In genomic region chr14:22492601-22493000, GRCh38 we compare ENCODE assay signal across 15 cellular contexts.
DNase-seq lines count a peak whose midpoint lies in the region; ATAC-seq and TF ChIP-seq lines count a peak whose summit lies in the region.
"Had no signal": no experiment of that assay in that cellular context is flagged by ENCODE, and none has a peak within 500 bp of the region (broad histone marks: within the 10 kb centered on the region; RNA-seq: fewer than 3 reads in every experiment).

No MANE protein-coding gene starts in this region.

- H3K27ac Mint-ChIP-seq in activated T-cell treated with anti-CD3 and anti-CD28 coated beads, Interleukin-2, amount 50 U/mL, for 72 hours: peak overlapping the region; percentile 98
- peak overlapping the region in 8 of 9 donors; percentile 90 to 97 (median 95) for H3K27ac Mint-ChIP-seq in naive thymus-derived CD4-positive, alpha-beta T cell

- intact Hi-C loops in naive thymus-derived CD4-positive, alpha-beta T cell (cut with micrococcal nuclease): loop anchor here (2.0 to 10.0 kb wide), 7 partner anchors 170 to 625 kb away; no protein-coding TSS in a partner anchor

- peaks cover 99% of the 10 kb centered on the region for H3K4me1 ChIP-seq in DOHH2 (ENCODE audit: control insufficient read depth, low read length)
- H3K4me1 ChIP-seq in naive thymus-derived CD4-positive, alpha-beta T cell (ENCODE audit: control insufficient read depth in 2 of 2, insufficient read depth in 2 of 2, low read length in 2 of 2): peaks cover 0 to 2% of the 10 kb centered on the region in 2 donors
- H3K4me1 ChIP-seq: pancreas had no signal

- H3K27me3 Mint-ChIP-seq in activated T-cell treated with anti-CD3 and anti-CD28 coated beads, Interleukin-2, amount 50 U/mL, for 72 hours (ENCODE audit: low read depth): no peaks in the 10 kb centered on the region
- H3K27me3 Mint-ChIP-seq in naive thymus-derived CD4-positive, alpha-beta T cell: no peaks in the 10 kb centered on the region

- no peak for TF ChIP-seq CTCF in DOHH2 (IDR thresholded peaks at IDR 0.05; ENCODE audit: low read depth, low read length, poor library complexity, severe bottlenecking)

- H3K27ac ChIP-seq in DOHH2 (ENCODE audit: low read depth, low read length): peak overlapping the region; percentile 92
- H3K27ac ChIP-seq in naive thymus-derived CD4-positive, alpha-beta T cell (ENCODE audit: low read depth, low read length): peak overlapping the region; percentile 90
- H3K27ac ChIP-seq: 22Rv1, pancreas had no signal

- no peaks in the 10 kb centered on the region for H3K9me2 ChIP-seq in DOHH2 (replicated peaks; ENCODE audit: control insufficient read depth, low read length)

- CTCF ChIA-PET in naive thymus-derived CD4-positive, alpha-beta T cell (lab: Charles Lee): interaction anchor here (0.8 kb wide), 1 partner anchor 347 kb away, joined by 3 read pairs; no protein-coding TSS in a partner anchor

- no peaks in the 10 kb centered on the region for H4K20me1 ChIP-seq in DOHH2 (ENCODE audit: control insufficient read depth, insufficient read depth, low read depth, low read length)

- H3K4me1 Mint-ChIP-seq in activated T-cell treated with anti-CD3 and anti-CD28 coated beads, Interleukin-2, amount 50 U/mL, for 72 hours (ENCODE audit: low read depth): peaks cover 21% of the 10 kb centered on the region
- H3K4me1 Mint-ChIP-seq in naive thymus-derived CD4-positive, alpha-beta T cell: peaks cover 6 to 58% (median 12%) of the 10 kb centered on the region in 7 donors

- peaks cover 80% of the 10 kb centered on the region for H3K79me2 ChIP-seq in DOHH2 (ENCODE audit: control insufficient read depth, low read length)

- POLR2A ChIA-PET in naive thymus-derived CD4-positive, alpha-beta T cell (lab: Charles Lee): interaction anchor here (0.6 to 36.7 kb wide), 7 partner anchors 8 to 427 kb away, joined by 3 to 709 read pairs (median 9); no protein-coding TSS in a partner anchor

- H3K36me3 Mint-ChIP-seq in activated T-cell treated with anti-CD3 and anti-CD28 coated beads, Interleukin-2, amount 50 U/mL, for 72 hours (ENCODE audit: insufficient read depth in 2 of 2): peaks cover 18 to 32% of the 10 kb centered on the region in 2 donors
- H3K36me3 Mint-ChIP-seq in naive thymus-derived CD4-positive, alpha-beta T cell: peaks cover 0 to 81% (median 34%) of the 10 kb centered on the region in 5 donors

- peak overlapping the region; percentile 93 to 95 for H3K4me3 Mint-ChIP-seq in activated T-cell treated with anti-CD3 and anti-CD28 coated beads, Interleukin-2, amount 50 U/mL, for 72 hours
- peak overlapping the region; percentile 79 to 96 (median 89) for H3K4me3 Mint-ChIP-seq in naive thymus-derived CD4-positive, alpha-beta T cell

- no peaks in the 10 kb centered on the region for H3K9me3 ChIP-seq in DOHH2 (ENCODE audit: control insufficient read depth, insufficient read depth, low read length)
- H3K9me3 ChIP-seq in naive thymus-derived CD4-positive, alpha-beta T cell (ENCODE audit: control insufficient read depth in 2 of 3, low read length in 3 of 3): no peaks in the 10 kb centered on the region
- H3K9me3 ChIP-seq: heart left ventricle, pancreas had no signal

- peak; percentile 20 for DNase-seq in NCI-H446 treated with DMSO at 0.1 percent for 48 hours (lab: John Stamatoyannopoulos, UW)
- no peak for DNase-seq in NCI-H446 (lab: John Stamatoyannopoulos, UW)
- no peak for DNase-seq in activated T-cell treated with anti-CD3 and anti-CD28 coated beads, Interleukin-2, amount 50 U/mL, for 72 hours
- DNase-seq in naive thymus-derived CD4-positive, alpha-beta T cell: no peak
- no peak for DNase-seq in NCI-H2107 treated with DMSO at 0.1 percent for 48 hours (lab: John Stamatoyannopoulos, UW; ENCODE audit: unreplicated experiment)
- no peak for DNase-seq in G401 (ENCODE audit: low spot score)
- DNase-seq: dermis blood vessel endothelial cell, heart left ventricle, KBM-7, NCI-H1092, NCI-H345, pancreas had no signal

- ATAC-seq in activated T-cell treated with anti-CD3 and anti-CD28 coated beads, Interleukin-2, amount 50 U/mL, for 72 hours (replicated peaks in 1 of 2): no peak
- ATAC-seq in naive thymus-derived CD4-positive, alpha-beta T cell: no peak
- ATAC-seq in HG02678 (IDR thresholded peaks at IDR 0.05; ENCODE audit: unreplicated experiment): no peak
- ATAC-seq: heart left ventricle, pancreas had no signal

- no peaks in the 10 kb centered on the region for H3K9me3 Mint-ChIP-seq in activated T-cell treated with anti-CD3 and anti-CD28 coated beads, Interleukin-2, amount 50 U/mL, for 72 hours
- H3K9me3 Mint-ChIP-seq in naive thymus-derived CD4-positive, alpha-beta T cell: peaks cover 0 to 3% (median 0%) of the 10 kb centered on the region in 11 donors

- H3K36me3 ChIP-seq in DOHH2 (ENCODE audit: control insufficient read depth, low read length): peaks cover 44% of the 10 kb centered on the region
- H3K36me3 ChIP-seq in naive thymus-derived CD4-positive, alpha-beta T cell (ENCODE audit: control insufficient read depth in 2 of 3, insufficient read depth in 3 of 3, low read length in 3 of 3): peaks cover 0 to 9% (median 8%) of the 10 kb centered on the region in 3 experiments
- H3K36me3 ChIP-seq: heart left ventricle, pancreas had no signal

- H3K27me3 ChIP-seq in DOHH2 (ENCODE audit: control insufficient read depth, low read length): no peaks in the 10 kb centered on the region
- no peaks in the 10 kb centered on the region for H3K27me3 ChIP-seq in naive thymus-derived CD4-positive, alpha-beta T cell (ENCODE audit: control insufficient read depth in 2 of 2, insufficient read depth in 2 of 2, low read length in 2 of 2)
- H3K27me3 ChIP-seq: pancreas had no signal

- peak overlapping the region; percentile 75 for H3K4me3 ChIP-seq in DOHH2 (ENCODE audit: low read length)
- peak overlapping the region; percentile 67 for H3K4me3 ChIP-seq in naive thymus-derived CD4-positive, alpha-beta T cell (ENCODE audit: low read length)
- H3K4me3 ChIP-seq: pancreas had no signal

- H3F3A ChIP-seq in DOHH2 (ENCODE audit: control insufficient read depth, insufficient read depth): peaks cover 26% of the 10 kb centered on the region

- in situ Hi-C loops in G401 (cut with HindIII; ENCODE audit: low sequenced_read_pairs): no loop called here

- peak overlapping the region; percentile 80 for H3K4me2 ChIP-seq in DOHH2 (ENCODE audit: low read length)
